Comparison of ENCODE assay signal across 1 cellular context in genomic region chr2:135985018-135985825, GRCh38.
TF ChIP-seq lines count a peak whose summit lies in the region.

DARS1 (minus strand) TSS chr2:135985626; CDS start chr2:135985468, 158 bp downstream.

TF ChIP-seq in HepG2, 621 proteins besides CTCF, POLR2A, EP300 and RAD21 (continued from another document and continues in another):
- TF ChIP-seq ZNF800 (CRISPR knock-in tag; IDR thresholded peaks at IDR 0.05): peak; percentile 73; the same call in 1 of the 2 replicates
- peak; percentile 99 for TF ChIP-seq PCBP1 (IDR thresholded peaks at IDR 0.05; ENCODE audit: borderline replicate concordance, low read depth, low read length)
- peak; percentile 12; the same call in 1 of the 2 replicates for TF ChIP-seq HDAC2 (CRISPR knock-in tag; IDR thresholded peaks at IDR 0.05)
- TF ChIP-seq ZNF770 (CRISPR knock-in tag; IDR thresholded peaks at IDR 0.05): peak; percentile 76; the same call in 1 of the 2 replicates
- no peak for TF ChIP-seq ZNF343 (CRISPR knock-in tag; IDR thresholded peaks at IDR 0.05)
- peak; percentile 94; the same call in 1 of the 2 replicates for TF ChIP-seq ELF4 (CRISPR knock-in tag; IDR thresholded peaks at IDR 0.05; ENCODE audit: borderline replicate concordance)
- no peak for TF ChIP-seq ZNF652 (CRISPR knock-in tag; IDR thresholded peaks at IDR 0.05; ENCODE audit: borderline replicate concordance, low read depth)
- peak; percentile 56; the same call in 1 of the 2 replicates for TF ChIP-seq ZNF367 (CRISPR knock-in tag; IDR thresholded peaks at IDR 0.05; ENCODE audit: borderline replicate concordance)
- TF ChIP-seq FIP1L1 (IDR thresholded peaks at IDR 0.05; ENCODE audit: borderline replicate concordance, insufficient read depth, low read depth, low read length): peak; percentile 91; the same call in 1 of the 2 replicates
- TF ChIP-seq ZSCAN25 (CRISPR knock-in tag; IDR thresholded peaks at IDR 0.05): peak; percentile 36; the same call in 1 of the 2 replicates
- TF ChIP-seq MZF1 (CRISPR knock-in tag; IDR thresholded peaks at IDR 0.05; ENCODE audit: borderline replicate concordance): no peak
- TF ChIP-seq ATF7 (IDR thresholded peaks at IDR 0.05): no peak
- peak; percentile 83; the same call in 1 of the 2 replicates for TF ChIP-seq ATF7 (CRISPR knock-in tag; IDR thresholded peaks at IDR 0.05)
- no peak; the same call in none of the 2 replicates for TF ChIP-seq ZBTB34 (CRISPR knock-in tag; IDR thresholded peaks at IDR 0.05)
- TF ChIP-seq MYC (CRISPR knock-in tag; IDR thresholded peaks at IDR 0.05; ENCODE audit: borderline replicate concordance): peak; percentile 99
- TF ChIP-seq AHDC1 (CRISPR knock-in tag; IDR thresholded peaks at IDR 0.05; ENCODE audit: borderline replicate concordance): peak; percentile 50; the same call in 1 of the 2 replicates
- TF ChIP-seq CCDC6 (CRISPR knock-in tag; IDR thresholded peaks at IDR 0.05): no peak
- TF ChIP-seq DZIP1 (CRISPR knock-in tag; IDR thresholded peaks at IDR 0.05): 0 out of 2 replicates have a peak, but pooled peaks have one; percentile 46
- peak; percentile 40 for TF ChIP-seq ZNF678 (CRISPR knock-in tag; IDR thresholded peaks at IDR 0.05)
- peak; percentile 90 for TF ChIP-seq TAF1 (CRISPR knock-in tag; IDR thresholded peaks at IDR 0.05)
- peak; percentile 70 for TF ChIP-seq ZNF143 (CRISPR knock-in tag; IDR thresholded peaks at IDR 0.05)
- TF ChIP-seq CSRNP2 (CRISPR knock-in tag; conservative IDR thresholded peaks at IDR 0.05; ENCODE audit: low read depth): no peak
- 0 out of 2 replicates have a peak, but pooled peaks have one; percentile 33 for TF ChIP-seq ZNF251 (CRISPR knock-in tag; IDR thresholded peaks at IDR 0.05)
- TF ChIP-seq MTA1 (CRISPR knock-in tag; IDR thresholded peaks at IDR 0.05; ENCODE audit: borderline replicate concordance): peak; percentile 85; the same call in 1 of the 2 replicates
- peak in 1 of 2 experiments; percentile 81; a peak in 1 of 4 replicates for TF ChIP-seq REST (IDR thresholded peaks at IDR 0.05; ENCODE audit: borderline replicate concordance in 1 of 2, low read depth in 1 of 2, low read length in 2 of 2)
- TF ChIP-seq FOXK2 (IDR thresholded peaks at IDR 0.05): no peak
- TF ChIP-seq NFE2L1 (CRISPR knock-in tag; IDR thresholded peaks at IDR 0.05; ENCODE audit: borderline replicate concordance): peak; percentile 65; the same call in 1 of the 2 replicates
- peak; percentile 88 for TF ChIP-seq KMT2A (CRISPR knock-in tag; IDR thresholded peaks at IDR 0.05)
- peak; percentile 79 for TF ChIP-seq IKZF4 (CRISPR knock-in tag; IDR thresholded peaks at IDR 0.05; ENCODE audit: borderline replicate concordance, low read depth, not compliant biosample characterization)
- no peak; the same call in none of the 2 replicates for TF ChIP-seq ZNF619 (CRISPR knock-in tag; IDR thresholded peaks at IDR 0.05)
- TF ChIP-seq ZNF749 (CRISPR knock-in tag; IDR thresholded peaks at IDR 0.05; ENCODE audit: borderline replicate concordance): 0 out of 2 replicates have a peak, but pooled peaks have one; percentile 89
- TF ChIP-seq HNF4G (IDR thresholded peaks at IDR 0.05; ENCODE audit: borderline replicate concordance, low read depth, low read length): peak; percentile 29; the same call in 1 of the 2 replicates
- peak; percentile 56; the same call in 1 of the 2 replicates for TF ChIP-seq HNF4G (CRISPR knock-in tag; IDR thresholded peaks at IDR 0.05; ENCODE audit: borderline replicate concordance, low read depth)
